8 cellular contexts compared by ENCODE assay signal in genomic region chr12:111597731-111598636, GRCh38. TPM values are rescaled to one million over a fixed set of nuclear protein-coding genes. Genes with fewer than 3 reads are reported as not detected.
DNase-seq lines count a peak whose midpoint lies in the region; ATAC-seq and TF ChIP-seq lines count a peak whose summit lies in the region.

No MANE protein-coding gene starts in this region.

- no peaks in the 10 kb centered on the region for H3K27me3 ChIP-seq in DND-41 (ENCODE audit: insufficient read depth, low read length, poor library complexity)

- peaks cover 8% of the 10 kb centered on the region for H3K36me3 Mint-ChIP-seq in endothelial cell (ENCODE audit: low read depth, unreplicated experiment)
- peaks cover 2% of the 10 kb centered on the region for H3K36me3 Mint-ChIP-seq in mesothelial cell of epicardium

- H3K4me2 ChIP-seq in DND-41 (ENCODE audit: insufficient read depth, low read length) = peak overlapping the region; percentile 87

- H3K79me2 ChIP-seq in DND-41 (ENCODE audit: insufficient read depth, low read length) = peaks cover 64% of the 10 kb centered on the region

- peak overlapping the region; percentile 79 for H3K27ac ChIP-seq in DND-41 (ENCODE audit: low read length)

- H3K27me3 Mint-ChIP-seq in endothelial cell (ENCODE audit: unreplicated experiment) (peaks cover 12% of the 10 kb centered on the region), mesothelial cell of epicardium (ENCODE audit: low read depth) (peaks cover 1% of the 10 kb centered on the region)
- H3K27me3 Mint-ChIP-seq in stimulated activated naive CD8-positive, alpha-beta T cell treated with anti-CD3 and anti-CD28 coated beads, Interleukin-15, amount 100 ng/mL, for 72 hours = no peaks in the 10 kb centered on the region

- peaks cover 49% of the 10 kb centered on the region for H4K20me1 ChIP-seq in DND-41 (ENCODE audit: insufficient read depth, low read length)

- H3K4me1 Mint-ChIP-seq in endothelial cell (ENCODE audit: unreplicated experiment) (peaks cover 19% of the 10 kb centered on the region), mesothelial cell of epicardium (peaks cover 43% of the 10 kb centered on the region)
- peaks cover 47% of the 10 kb centered on the region for H3K4me1 Mint-ChIP-seq in stimulated activated naive CD8-positive, alpha-beta T cell treated with anti-CD3 and anti-CD28 coated beads, Interleukin-15, amount 100 ng/mL, for 72 hours

- TF ChIP-seq CTCF in DND-41 (IDR thresholded peaks at IDR 0.05; ENCODE audit: borderline replicate concordance, extremely low read depth, low read length, poor library complexity, severe bottlenecking) (no peak), endothelial cell (IDR thresholded peaks at IDR 0.05; ENCODE audit: unreplicated experiment) (no peak), mesothelial cell of epicardium (IDR thresholded peaks at IDR 0.05; ENCODE audit: unreplicated experiment) (no peak)

- H2AFZ ChIP-seq in DND-41 (ENCODE audit: low read depth, low read length) = peak overlapping the region; percentile 65

- H3K36me3 ChIP-seq in DND-41 (ENCODE audit: insufficient read depth, low read length) = peaks cover 2% of the 10 kb centered on the region; the same call in 1 of the 2 replicates

- H3K4me3 ChIP-seq in DND-41 (ENCODE audit: low read depth in 1 of 2, low read length in 2 of 2) = peak overlapping the region; percentile 98

- H3K9me3 Mint-ChIP-seq in endothelial cell (ENCODE audit: unreplicated experiment) (no peaks in the 10 kb centered on the region), mesothelial cell of epicardium (no peaks in the 10 kb centered on the region)
- no peaks in the 10 kb centered on the region for H3K9me3 Mint-ChIP-seq in stimulated activated naive CD8-positive, alpha-beta T cell treated with anti-CD3 and anti-CD28 coated beads, Interleukin-15, amount 100 ng/mL, for 72 hours

- peak overlapping the region; percentile 62 for H3K9ac ChIP-seq in DND-41 (ENCODE audit: low read depth, low read length)

- H3K9me3 ChIP-seq in DND-41 (ENCODE audit: insufficient read depth, low read length, severe bottlenecking) = no peaks in the 10 kb centered on the region

- DNase-seq in DND-41 (peak; percentile 41), NAMALWA (ENCODE audit: low spot score) (peak; percentile 37), endothelial cell (ENCODE audit: low spot score) (peak; percentile 66), mesothelial cell of epicardium (ENCODE audit: low spot score in 2 of 2, unreplicated experiment in 2 of 2) (peak; percentile 35 to 57), dedifferentiated amniotic fluid mesenchymal stem cell (ENCODE audit: extremely low spot score) (no peak)
- peak; percentile 31 for DNase-seq in activated CD8-positive, alpha-beta memory T cell treated with anti-CD3 and anti-CD28 coated beads, Interleukin-2, amount 50 U/mL, for 4 hours
- peak; percentile 32 to 33 for DNase-seq in stimulated activated naive CD8-positive, alpha-beta T cell treated with anti-CD3 and anti-CD28 coated beads, Interleukin-15, amount 100 ng/mL, for 72 hours

- H3K4me3 Mint-ChIP-seq in endothelial cell (ENCODE audit: unreplicated experiment) (peak overlapping the region; percentile 100), mesothelial cell of epicardium (peak overlapping the region; percentile 87)
- H3K4me3 Mint-ChIP-seq in stimulated activated naive CD8-positive, alpha-beta T cell treated with anti-CD3 and anti-CD28 coated beads, Interleukin-15, amount 100 ng/mL, for 72 hours = peak overlapping the region; percentile 97 to 99

- H3K4me1 ChIP-seq in DND-41 (ENCODE audit: insufficient read depth, low read length) = peaks cover 40% of the 10 kb centered on the region

- ATAC-seq in DND-41 (ENCODE audit: insufficient read depth, low read depth) (peak; percentile 19), GM21723 (IDR thresholded peaks at IDR 0.05; ENCODE audit: unreplicated experiment) (peak; percentile 25)
- ATAC-seq in stimulated activated naive CD8-positive, alpha-beta T cell treated with anti-CD3 and anti-CD28 coated beads, Interleukin-15, amount 100 ng/mL, for 72 hours = peak; percentile 17

- peak overlapping the region; percentile 89 for H3K27ac Mint-ChIP-seq in endothelial cell (ENCODE audit: unreplicated experiment)
- H3K27ac Mint-ChIP-seq in mesothelial cell of epicardium = peak overlapping the region; percentile 95
- peak overlapping the region; percentile 88 to 96 for H3K27ac Mint-ChIP-seq in stimulated activated naive CD8-positive, alpha-beta T cell treated with anti-CD3 and anti-CD28 coated beads, Interleukin-15, amount 100 ng/mL, for 72 hours

RNA-seq across cellular contexts. Expression of gene ATXN2, which starts 1.1 kb away (rescaled TPM):
- total RNA-seq in endothelial cell (ENCODE audit: unreplicated experiment) (69.4 TPM), mesothelial cell of epicardium (149 to 152 TPM (median 150 TPM) in 3 replicates)
